ENCODE assay signal across 10 cellular contexts in the genomic region with DNA sequence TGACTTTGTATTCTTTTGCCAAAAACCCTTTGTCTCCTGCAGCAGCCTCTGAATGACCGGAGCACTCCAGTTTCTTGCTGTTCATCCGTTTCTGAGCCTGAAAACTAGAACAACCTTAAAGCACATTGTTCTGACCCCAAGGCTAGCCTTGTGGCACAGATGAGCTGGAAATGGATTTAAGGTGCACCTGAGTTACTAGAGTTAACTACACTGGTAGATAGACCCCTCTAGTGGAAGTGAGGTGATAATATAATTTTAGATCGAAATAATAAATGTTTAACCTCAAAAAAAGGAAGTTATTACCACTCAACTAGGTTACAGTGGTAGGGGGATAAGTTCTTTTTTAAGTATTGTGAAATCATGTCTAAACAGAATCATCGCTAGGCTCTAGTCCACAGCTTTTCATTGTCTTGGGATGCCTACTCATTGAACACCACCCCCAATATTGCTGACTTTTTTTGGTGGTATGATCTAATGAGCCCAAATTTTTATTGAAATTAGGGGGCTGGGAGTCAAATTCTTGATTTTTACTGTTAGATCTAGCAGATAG. TPM values are rescaled to one million over a fixed set of nuclear protein-coding genes. Genes with fewer than 3 reads are reported as not detected.
A peak's percentile ranks its signal among the peaks of the same experiment; 100 is the strongest.
DNase-seq lines count a peak whose midpoint lies in the region; ATAC-seq and TF ChIP-seq lines count a peak whose summit lies in the region.
"Had no signal": no experiment of that assay in that cellular context is flagged by ENCODE, and none has a peak within 500 bp of the region (broad histone marks: within the 10 kb centered on the region; RNA-seq: fewer than 3 reads in every experiment).

No MANE protein-coding gene starts in this region.

- WGBS in right cardiac atrium = 36% methylated on average over 4 of the region's 4 CpGs
- WGBS in smooth muscle cell (ENCODE audit: low lambda C conversion rate) = 76% methylated on average over 4 of the region's 4 CpGs

- H3K9me3 ChIP-seq in SJCRH30 (replicated peaks) (no peaks in the 10 kb centered on the region), right cardiac atrium (ENCODE audit: control insufficient read depth, low read length) (no peaks in the 10 kb centered on the region), smooth muscle cell (replicated peaks; ENCODE audit: low read depth) (no peaks in the 10 kb centered on the region)

- ATAC-seq in right cardiac atrium = no peak
- ATAC-seq: stimulated activated naive CD8-positive, alpha-beta T cell treated with anti-CD3 and anti-CD28 coated beads, Interleukin-15, amount 100 ng/mL, for 72 hours had no signal

- H3K4me1 ChIP-seq in SJCRH30 (peaks cover 35% of the 10 kb centered on the region), right cardiac atrium (ENCODE audit: control insufficient read depth, insufficient read depth, low read length) (peaks cover 3% of the 10 kb centered on the region), smooth muscle cell (ENCODE audit: low read depth) (peaks cover 39% of the 10 kb centered on the region)

- peak overlapping the region; percentile 92 for H3K9ac ChIP-seq in smooth muscle cell (ENCODE audit: low read depth)

- peak overlapping the region; percentile 94 for H3K4me2 ChIP-seq in smooth muscle cell

- peaks cover 13% of the 10 kb centered on the region for H3F3A ChIP-seq in smooth muscle cell (ENCODE audit: low read depth)

- peaks cover 75% of the 10 kb centered on the region for H3K79me2 ChIP-seq in smooth muscle cell (ENCODE audit: low read depth)

- H3K36me3 ChIP-seq in SJCRH30 (peaks cover 13% of the 10 kb centered on the region), smooth muscle cell (ENCODE audit: low read depth) (no peaks in the 10 kb centered on the region)

- peak overlapping the region; percentile 3; the same call in 1 of the 2 replicates for H3K27ac ChIP-seq in SJCRH30
- H3K27ac ChIP-seq in right cardiac atrium (ENCODE audit: low read length) = peak overlapping the region; percentile 45
- peak overlapping the region; percentile 92 for H3K27ac ChIP-seq in smooth muscle cell (ENCODE audit: low read depth)

- H3K4me3 ChIP-seq in SJCRH30 (no peak overlapping the region), right cardiac atrium (ENCODE audit: low read length) (peak overlapping the region; percentile 10), smooth muscle cell (peak overlapping the region; percentile 91)

- H2AFZ ChIP-seq in smooth muscle cell (ENCODE audit: low read depth) = no peak overlapping the region

- TF ChIP-seq CTCF in smooth muscle cell (IDR thresholded peaks at IDR 0.05; ENCODE audit: borderline replicate concordance, insufficient read depth, poor library complexity, severe bottlenecking) = no peak

- intact Hi-C loops in right cardiac atrium (cut with DNase I) = loop anchor here in 1 of 4 donors (10.0 kb wide), 1 partner anchor 71 kb away; no protein-coding TSS in a partner anchor

- peaks cover 65% of the 10 kb centered on the region for H4K20me1 ChIP-seq in smooth muscle cell (ENCODE audit: low read depth)

- H3K27me3 ChIP-seq in SJCRH30 (no peaks in the 10 kb centered on the region), right cardiac atrium (ENCODE audit: control insufficient read depth, insufficient read depth) (no peaks in the 10 kb centered on the region), smooth muscle cell (ENCODE audit: low read depth) (no peaks in the 10 kb centered on the region)

- DNase-seq in HT-29 (ENCODE audit: low spot score) = peak; percentile 11
- DNase-seq in SJCRH30 = no peak
- DNase-seq in right cardiac atrium = no peak
- no peak for DNase-seq in smooth muscle cell (lab: John Stamatoyannopoulos, UW; ENCODE audit: unreplicated experiment)
- no peak for DNase-seq in NCI-H1105 (lab: John Stamatoyannopoulos, UW)
- DNase-seq in stimulated activated naive CD4-positive, alpha-beta T cell (lab: John Stamatoyannopoulos, UW) = no peak
- no peak for DNase-seq in activated CD4-positive, alpha-beta T cell treated with anti-CD3 and anti-CD28 coated beads, Interleukin-2, amount 50 U/mL, for 48 hours
- DNase-seq: activated CD4-positive, alpha-beta memory T cell treated with anti-CD3 and anti-CD28 coated beads, Interleukin-2, amount 10 ng/mL, durations not matched to agents 7 days and 5 days; NCI-H2107; stimulated activated naive CD8-positive, alpha-beta T cell treated with anti-CD3 and anti-CD28 coated beads, Interleukin-15, amount 100 ng/mL, for 72 hours had no signal

RNA-seq across cellular contexts. Expression of a gene that starts 2.7 kb away (rescaled TPM):
- 19.6 and 30.3 TPM in 2 replicates for total RNA-seq in HT-29 (2014; rRNA removed; shearing (Covaris generic))
- 412 and 427 TPM in 2 replicates for total RNA-seq in SJCRH30 (2014; rRNA removed; shearing (Covaris generic))
- total RNA-seq in right cardiac atrium = 10 to 100 TPM; 32.5 to 43.1 (median 37.7) TPM
- polyA plus RNA-seq in right cardiac atrium = 23.7 TPM
- 609 and 1,026 TPM in 2 replicates for total RNA-seq in smooth muscle cell
- polyA plus RNA-seq in smooth muscle cell = 305 and 318 TPM in 2 replicates

Comparison
In these comparisons a context has a peak if more than half of its experiments do, and no peak if none do; other contexts are left out.
1. H3K27ac ChIP-seq: peak in every context shown above with its lines; median percentile 92 in smooth muscle cell; 45 in right cardiac atrium; 3 in SJCRH30.